19 cellular contexts compared by ENCODE assay signal in genomic region chr6:135877666-135878065, GRCh38. TPM values are rescaled to one million over a fixed set of nuclear protein-coding genes. Genes with fewer than 3 reads are reported as not detected.
DNase-seq lines count a peak whose midpoint lies in the region; ATAC-seq, FAIRE-seq and TF ChIP-seq lines count a peak whose summit lies in the region.
"Had no signal": no experiment of that assay in that cellular context is flagged by ENCODE, and none has a peak within 500 bp of the region (broad histone marks: within the 10 kb centered on the region; RNA-seq: fewer than 3 reads in every experiment).

No MANE protein-coding gene starts in this region.

- 53% methylated on average over 6 of the region's 6 CpGs for WGBS in A549 (ENCODE audit: missing lambda C conversion rate)

- CTCF ChIA-PET in A549 (lab: Yijun Ruan, JAX) (no interaction called here), HEK293T (lab: Yijun Ruan, JAX) (no interaction called here)
- CTCF ChIA-PET in naive thymus-derived CD4-positive, alpha-beta T cell (lab: Charles Lee), result no interaction called here

- POLR2A ChIA-PET in A549 (lab: Yijun Ruan, JAX), result no interaction called here
- POLR2A ChIA-PET in HEK293T (lab: Yijun Ruan, JAX), result no interaction called here
- POLR2A ChIA-PET in naive thymus-derived CD4-positive, alpha-beta T cell (lab: Charles Lee), result no interaction called here

- H3K4me2 ChIP-seq in A549, result peak overlapping the region; percentile 46

- no peaks in the 10 kb centered on the region for H3K27me3 ChIP-seq in naive thymus-derived CD4-positive, alpha-beta T cell (ENCODE audit: control insufficient read depth in 2 of 2, insufficient read depth in 2 of 2, low read length in 2 of 2)

- no peak overlapping the region for H3K4me3 Mint-ChIP-seq in activated T-cell treated with anti-CD3 and anti-CD28 coated beads, Interleukin-2, amount 50 U/mL, for 24 hours
- peak overlapping the region in 2 of 10 donors; percentile 19 to 45 for H3K4me3 Mint-ChIP-seq in naive thymus-derived CD4-positive, alpha-beta T cell
- H3K4me3 Mint-ChIP-seq: HFFc6 had no signal

- H3K27ac ChIP-seq in A549, result peak overlapping the region; percentile 21 to 62; a peak in 5 of 6 replicates
- peak overlapping the region; percentile 20 for H3K27ac ChIP-seq in naive thymus-derived CD4-positive, alpha-beta T cell (ENCODE audit: low read depth, low read length)
- H3K27ac ChIP-seq: C4-2B, RWPE1 had no signal

- TF ChIP-seq RAD21 in A549 (conservative IDR thresholded peaks at IDR 0.05 in 1 of 2, IDR thresholded peaks at IDR 0.05 in 1 of 2), result no peak

- H3K4me1 Mint-ChIP-seq in activated T-cell treated with anti-CD3 and anti-CD28 coated beads, Interleukin-2, amount 50 U/mL, for 24 hours (ENCODE audit: low read depth), result peaks cover 52% of the 10 kb centered on the region
- H3K4me1 Mint-ChIP-seq in naive thymus-derived CD4-positive, alpha-beta T cell, result peaks cover 31 to 76% (median 62%) of the 10 kb centered on the region in 7 donors

- intact Hi-C loops in naive thymus-derived CD4-positive, alpha-beta T cell (cut with micrococcal nuclease), result no loop called here

- peak overlapping the region; percentile 23 for H3K27ac Mint-ChIP-seq in activated T-cell treated with anti-CD3 and anti-CD28 coated beads, Interleukin-2, amount 50 U/mL, for 24 hours
- peak overlapping the region in 7 of 9 donors; percentile 3 to 93 (median 76) for H3K27ac Mint-ChIP-seq in naive thymus-derived CD4-positive, alpha-beta T cell
- H3K27ac Mint-ChIP-seq: HFFc6 had no signal

- no peaks in the 10 kb centered on the region for H3K27me3 Mint-ChIP-seq in activated T-cell treated with anti-CD3 and anti-CD28 coated beads, Interleukin-2, amount 50 U/mL, for 24 hours
- no peaks in the 10 kb centered on the region for H3K27me3 Mint-ChIP-seq in naive thymus-derived CD4-positive, alpha-beta T cell

- no peak for TF ChIP-seq EP300 in A549 (IDR thresholded peaks at IDR 0.05)

- H3K9me3 Mint-ChIP-seq in activated T-cell treated with anti-CD3 and anti-CD28 coated beads, Interleukin-2, amount 50 U/mL, for 24 hours, result no peaks in the 10 kb centered on the region
- H3K9me3 Mint-ChIP-seq in naive thymus-derived CD4-positive, alpha-beta T cell, result peaks cover 0 to 2% (median 0%) of the 10 kb centered on the region in 11 donors
- H3K9me3 Mint-ChIP-seq: HFFc6 had no signal

- H3K9me3 ChIP-seq in A549, result no peaks in the 10 kb centered on the region
- no peaks in the 10 kb centered on the region for H3K9me3 ChIP-seq in naive thymus-derived CD4-positive, alpha-beta T cell (ENCODE audit: control insufficient read depth in 2 of 3, low read length in 3 of 3)

- ATAC-seq in A549 (no peak; a peak in 1 of 6 replicates), GM21515 (IDR thresholded peaks at IDR 0.05; ENCODE audit: unreplicated experiment) (no peak)
- no peak for ATAC-seq in naive thymus-derived CD4-positive, alpha-beta T cell
- ATAC-seq: PC-3 had no signal

- peaks cover 80% of the 10 kb centered on the region for H3K4me1 ChIP-seq in A549
- H3K4me1 ChIP-seq in naive thymus-derived CD4-positive, alpha-beta T cell (ENCODE audit: control insufficient read depth in 2 of 2, insufficient read depth in 2 of 2, low read length in 2 of 2), result peaks cover 16 to 28% of the 10 kb centered on the region in 2 donors

- no peaks in the 10 kb centered on the region for H3K36me3 ChIP-seq in naive thymus-derived CD4-positive, alpha-beta T cell (ENCODE audit: control insufficient read depth in 2 of 3, insufficient read depth in 3 of 3, low read length in 3 of 3)

- H3K4me3 ChIP-seq in A549, result no peak overlapping the region
- no peak overlapping the region for H3K4me3 ChIP-seq in naive thymus-derived CD4-positive, alpha-beta T cell (ENCODE audit: low read length)

- no peak for TF ChIP-seq POLR2A in A549 (IDR thresholded peaks at IDR 0.05; ENCODE audit: low read length)

- no peak for FAIRE-seq in A549 (lab: Jason Lieb, UNC)

- TF ChIP-seq CTCF in A549 (IDR thresholded peaks at IDR 0.05), result no peak

- DNase-seq in activated T-cell treated with anti-CD3 and anti-CD28 coated beads, Interleukin-2, amount 50 U/mL, for 24 hours, result no peak
- DNase-seq in activated T-cell treated with anti-CD3 and anti-CD28 coated beads for 4 hours, result no peak
- no peak for DNase-seq in A549 (ENCODE audit: low read depth in 1 of 2, low spot score in 1 of 2)
- DNase-seq in HEK293T (ENCODE audit: extremely low spot score), result no peak
- no peak for DNase-seq in naive thymus-derived CD4-positive, alpha-beta T cell
- DNase-seq in hypothalamus (lab: John Stamatoyannopoulos, UW), result no peak
- DNase-seq: DMS53, HFFc6, KBM-7, NCI-H1417 treated with DMSO at 0.1 percent for 48 hours, NCI-H2029, NCI-H2171, NCI-H446, NCI-H774, PC-3 had no signal

- no peaks in the 10 kb centered on the region for H3K36me3 Mint-ChIP-seq in activated T-cell treated with anti-CD3 and anti-CD28 coated beads, Interleukin-2, amount 50 U/mL, for 24 hours (ENCODE audit: low read depth)
- H3K36me3 Mint-ChIP-seq in naive thymus-derived CD4-positive, alpha-beta T cell, result peaks cover 0 to 20% (median 0%) of the 10 kb centered on the region in 5 donors

TF ChIP-seq in A549, 52 proteins besides CTCF, POLR2A, EP300 and RAD21:
- TF ChIP-seq FOXS1 (CRISPR knock-in tag; IDR thresholded peaks at IDR 0.05) (no peak), HES2 (IDR thresholded peaks at IDR 0.05) (no peak), ZFP36 (IDR thresholded peaks at IDR 0.05; ENCODE audit: borderline replicate concordance, partially characterized antibody) (no peak), HEYL (CRISPR knock-in tag; IDR thresholded peaks at IDR 0.05) (no peak), GATA3 (IDR thresholded peaks at IDR 0.05; ENCODE audit: borderline replicate concordance) (no peak), ZC3H11A (IDR thresholded peaks at IDR 0.05) (no peak), NPAS2 (CRISPR knock-in tag; IDR thresholded peaks at IDR 0.05; ENCODE audit: borderline replicate concordance) (no peak), EHMT2 (IDR thresholded peaks at IDR 0.05; ENCODE audit: low read depth) (no peak), BHLHE40 (IDR thresholded peaks at IDR 0.05; ENCODE audit: low read depth, low read length) (no peak)
- TF ChIP-seq, protein P1, sequence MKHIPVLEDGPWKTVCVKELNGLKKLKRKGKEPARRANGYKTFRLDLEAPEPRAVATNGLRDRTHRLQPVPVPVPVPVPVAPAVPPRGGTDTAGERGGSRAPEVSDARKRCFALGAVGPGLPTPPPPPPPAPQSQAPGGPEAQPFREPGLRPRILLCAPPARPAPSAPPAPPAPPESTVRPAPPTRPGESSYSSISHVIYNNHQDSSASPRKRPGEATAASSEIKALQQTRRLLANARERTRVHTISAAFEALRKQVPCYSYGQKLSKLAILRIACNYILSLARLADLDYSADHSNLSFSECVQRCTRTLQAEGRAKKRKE (CRISPR knock-in tag; IDR thresholded peaks at IDR 0.05; ENCODE audit: low read depth), result no peak
- TF ChIP-seq, protein P2, sequence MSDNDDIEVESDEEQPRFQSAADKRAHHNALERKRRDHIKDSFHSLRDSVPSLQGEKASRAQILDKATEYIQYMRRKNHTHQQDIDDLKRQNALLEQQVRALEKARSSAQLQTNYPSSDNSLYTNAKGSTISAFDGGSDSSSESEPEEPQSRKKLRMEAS (IDR thresholded peaks at IDR 0.05), result no peak

TF ChIP-seq in HEK293T, 16 proteins besides CTCF, POLR2A, EP300 and RAD21:
- TF ChIP-seq SUZ12 (IDR thresholded peaks at IDR 0.05) (no peak), HDGF (IDR thresholded peaks at IDR 0.05; ENCODE audit: borderline replicate concordance) (no peak), FOXA1 (IDR thresholded peaks at IDR 0.05) (no peak), L3MBTL2 (conservative IDR thresholded peaks at IDR 0.05) (peak; percentile 72)

RNA-seq across cellular contexts. Expression of gene PDE7B, which starts 26.2 kb away (rescaled TPM):
- polyA plus RNA-seq in A549 (2011; rRNA removed) (13.8 and 15.7 TPM in 2 replicates), A549 (2017; fragmentation: RNase III; extraction: RNeasy Plus Mini Kit Qiagen cat#74134 plus additional on column Dnase treatment) (4.7 to 6.6 TPM (median 6.3 TPM) in 3 replicates)
- 5.6 and 6.4 TPM in 2 replicates for polyA plus RNA-seq in A549 (2012; cell fraction: cytosol; rRNA removed)
- 6.3 and 7.2 TPM in 2 replicates for polyA plus RNA-seq in A549 (2012; cell fraction: nucleus; rRNA removed)
- polyA minus RNA-seq in A549 (2011; rRNA and poly(A)+ RNA removed), result 22.6 and 28.1 TPM in 2 replicates
- total RNA-seq in naive thymus-derived CD4-positive, alpha-beta T cell, result 10 to 100 TPM in 1 of 5 experiments, 1 to 10 TPM in 2, under 1 TPM in 2; 0.37 to 18.7 (median 1.7) TPM
- under 1 TPM; 0.75 to 0.83 TPM for polyA plus RNA-seq in naive thymus-derived CD4-positive, alpha-beta T cell
- total RNA-seq: A673, PC-3 had no signal
